9 cellular contexts compared by ENCODE assay signal in genomic region chr1:42962641-42963377, GRCh38. TPM values are rescaled to one million over a fixed set of nuclear protein-coding genes. Genes with fewer than 3 reads are reported as not detected.
DNase-seq lines count a peak whose midpoint lies in the region; FAIRE-seq and TF ChIP-seq lines count a peak whose summit lies in the region.
"Had no signal": no experiment of that assay in that cellular context is flagged by ENCODE, and none has a peak within 500 bp of the region (broad histone marks: within the 10 kb centered on the region; RNA-seq: fewer than 3 reads in every experiment).

No MANE protein-coding gene starts in this region.

- peak overlapping the region in 1 of 7 donors; percentile 65 for H3K4me3 Mint-ChIP-seq in CD8-positive, alpha-beta memory T cell
- peak overlapping the region; percentile 52 for H3K4me3 Mint-ChIP-seq in astrocyte (ENCODE audit: unreplicated experiment)
- H3K4me3 Mint-ChIP-seq: central memory CD8-positive, alpha-beta T cell had no signal

- H2AFZ ChIP-seq in astrocyte (ENCODE audit: low read depth, low read length) (no peak overlapping the region), SK-N-SH (ENCODE audit: low read depth) (no peak overlapping the region)

- H3K27ac Mint-ChIP-seq in CD8-positive, alpha-beta memory T cell, result no peak overlapping the region
- H3K27ac Mint-ChIP-seq in astrocyte (ENCODE audit: unreplicated experiment), result peak overlapping the region; percentile 91

- H3K4me2 ChIP-seq in astrocyte (ENCODE audit: low read length) (peak overlapping the region; percentile 66), SK-N-SH (no peak overlapping the region)

- FAIRE-seq in astrocyte (lab: Jason Lieb, UNC), result no peak

- no peak for TF ChIP-seq RAD21 in SK-N-SH (IDR thresholded peaks at IDR 0.05; ENCODE audit: low read length)

- H3F3A ChIP-seq in SK-N-SH (replicated peaks; ENCODE audit: insufficient read depth), result peaks cover 31% of the 10 kb centered on the region

- POLR2A ChIA-PET in CD8-positive, alpha-beta memory T cell (lab: Charles Lee), result no interaction called here
- POLR2A ChIA-PET in SK-N-SH (lab: Yijun Ruan, JAX), result no interaction called here

- H3K27ac ChIP-seq in CD8-positive, alpha-beta memory T cell (ENCODE audit: low read depth, low read length), result peak overlapping the region; percentile 84
- peak overlapping the region; percentile 78 for H3K27ac ChIP-seq in astrocyte (ENCODE audit: low read depth, low read length)
- peak overlapping the region in 1 of 2 experiments; percentile 12; a peak in 1 of 4 replicates for H3K27ac ChIP-seq in SK-N-SH (ENCODE audit: low read depth in 2 of 2, low read length in 1 of 2)

- peaks cover 0 to 2% (median 0%) of the 10 kb centered on the region in 3 donors for H3K36me3 Mint-ChIP-seq in CD8-positive, alpha-beta memory T cell
- H3K36me3 Mint-ChIP-seq in astrocyte (ENCODE audit: low read depth, unreplicated experiment), result peaks cover 2% of the 10 kb centered on the region

- H4K20me1 ChIP-seq in astrocyte (ENCODE audit: insufficient read depth, low read length), result peaks cover 1% of the 10 kb centered on the region
- no peaks in the 10 kb centered on the region for H4K20me1 ChIP-seq in SK-N-SH (ENCODE audit: insufficient read depth)

- WGBS in SK-N-SH (ENCODE audit: low lambda C conversion rate), result 84% methylated on average over 13 of the region's 13 CpGs

- H3K4me3 ChIP-seq in CD8-positive, alpha-beta memory T cell (ENCODE audit: low read length), result no peak overlapping the region
- no peak overlapping the region for H3K4me3 ChIP-seq in astrocyte (ENCODE audit: insufficient read depth, low read depth, low read length)
- no peak overlapping the region for H3K4me3 ChIP-seq in SK-N-SH (ENCODE audit: low read depth in 2 of 2, low read length in 1 of 2)

- peaks cover 0 to 2% of the 10 kb centered on the region in 2 donors for H3K27me3 Mint-ChIP-seq in CD8-positive, alpha-beta memory T cell
- no peaks in the 10 kb centered on the region for H3K27me3 Mint-ChIP-seq in astrocyte (ENCODE audit: low read depth, unreplicated experiment)
- H3K27me3 Mint-ChIP-seq: central memory CD8-positive, alpha-beta T cell had no signal

- peak overlapping the region; percentile 71 for H3K9ac ChIP-seq in astrocyte (ENCODE audit: low read length)
- H3K9ac ChIP-seq in SK-N-SH, result no peak overlapping the region

- no peaks in the 10 kb centered on the region for H3K9me3 Mint-ChIP-seq in CD8-positive, alpha-beta memory T cell
- H3K9me3 Mint-ChIP-seq in astrocyte (ENCODE audit: unreplicated experiment), result no peaks in the 10 kb centered on the region
- H3K9me3 Mint-ChIP-seq: central memory CD8-positive, alpha-beta T cell had no signal

- peaks cover 24 to 27% (median 24%) of the 10 kb centered on the region in 3 donors for H3K4me1 Mint-ChIP-seq in CD8-positive, alpha-beta memory T cell
- H3K4me1 Mint-ChIP-seq in astrocyte (ENCODE audit: low read depth, unreplicated experiment), result peaks cover 44% of the 10 kb centered on the region

- peak in 1 of 5 donors; percentile 14 for DNase-seq in CD8-positive, alpha-beta memory T cell
- DNase-seq in NCI-H146 treated with DMSO at 0.1 percent for 48 hours (lab: John Stamatoyannopoulos, UW; ENCODE audit: unreplicated experiment), result peak; percentile 73
- peak; percentile 57 for DNase-seq in astrocyte (ENCODE audit: low read depth)
- peak; percentile 55 for DNase-seq in medulla oblongata (ENCODE audit: extremely low spot score)
- DNase-seq in D341Med (ENCODE audit: low spot score), result no peak
- DNase-seq in NOMO-1 treated with dmso at 0.1 percent for 144 hours (lab: John Stamatoyannopoulos, UW; ENCODE audit: unreplicated experiment), result no peak
- DNase-seq in NCI-H1930 (lab: John Stamatoyannopoulos, UW), result no peak
- no peak for DNase-seq in SK-N-SH

- no peaks in the 10 kb centered on the region for H3K36me3 ChIP-seq in CD8-positive, alpha-beta memory T cell (ENCODE audit: insufficient read depth, low read length)
- no peaks in the 10 kb centered on the region for H3K36me3 ChIP-seq in astrocyte (ENCODE audit: insufficient read depth, low read length)
- H3K36me3 ChIP-seq in SK-N-SH (replicated peaks in 1 of 2; ENCODE audit: control insufficient read depth in 1 of 2, insufficient read depth in 2 of 2, low read length in 1 of 2), result no peaks in the 10 kb centered on the region

- H3K27me3 ChIP-seq in CD8-positive, alpha-beta memory T cell (ENCODE audit: insufficient read depth, low read length, poor library complexity, severe bottlenecking), result no peaks in the 10 kb centered on the region
- no peaks in the 10 kb centered on the region for H3K27me3 ChIP-seq in astrocyte (ENCODE audit: insufficient read depth, low read length)
- H3K27me3 ChIP-seq in SK-N-SH (ENCODE audit: insufficient read depth), result no peaks in the 10 kb centered on the region

- H3K4me1 ChIP-seq in CD8-positive, alpha-beta memory T cell (ENCODE audit: insufficient read depth, low read length), result peaks cover 11% of the 10 kb centered on the region
- peaks cover 32% of the 10 kb centered on the region for H3K4me1 ChIP-seq in astrocyte (ENCODE audit: insufficient read depth, low read length)
- H3K4me1 ChIP-seq in SK-N-SH (ENCODE audit: control insufficient read depth in 1 of 2, insufficient read depth in 2 of 2, low read depth in 1 of 2, low read length in 1 of 2), result peaks cover 16 to 21% of the 10 kb centered on the region in 2 experiments

- H3K79me2 ChIP-seq in astrocyte (ENCODE audit: insufficient read depth, low read length), result peaks cover 26% of the 10 kb centered on the region
- H3K79me2 ChIP-seq in SK-N-SH (ENCODE audit: insufficient read depth), result peaks cover 9% of the 10 kb centered on the region; the same call in 1 of the 2 replicates

- H3K9me2 ChIP-seq in SK-N-SH, result no peaks in the 10 kb centered on the region

- no peaks in the 10 kb centered on the region for H3K9me3 ChIP-seq in CD8-positive, alpha-beta memory T cell (ENCODE audit: low read length)
- H3K9me3 ChIP-seq in astrocyte (ENCODE audit: insufficient read depth, low read depth, low read length), result no peaks in the 10 kb centered on the region
- H3K9me3 ChIP-seq in SK-N-SH, result no peaks in the 10 kb centered on the region

- TF ChIP-seq EP300 in SK-N-SH (IDR thresholded peaks at IDR 0.05; ENCODE audit: borderline replicate concordance in 1 of 2, low read depth in 1 of 2, low read length in 1 of 2), result no peak

- CTCF ChIA-PET in CD8-positive, alpha-beta memory T cell (lab: Charles Lee), result interaction anchor here (1.1 to 1.5 kb wide), 3 partner anchors 40 to 111 kb away, joined by 3 to 4 read pairs (median 3); no protein-coding TSS in a partner anchor
- CTCF ChIA-PET in SK-N-SH (lab: Yijun Ruan, JAX), result interaction anchor here (0.5 to 2.7 kb wide), 5 partner anchors 12 to 111 kb away, joined by 3 to 14 read pairs (median 3); no protein-coding TSS in a partner anchor

- TF ChIP-seq CTCF in astrocyte (IDR thresholded peaks at IDR 0.05; ENCODE audit: insufficient read depth, low read depth, low read length), result no peak
- no peak for TF ChIP-seq CTCF in SK-N-SH (IDR thresholded peaks at IDR 0.05)

TF ChIP-seq in SK-N-SH, 30 proteins besides CTCF, POLR2A, EP300 and RAD21 (continues in another document):
- no peak for TF ChIP-seq MXI1 (IDR thresholded peaks at IDR 0.05; ENCODE audit: low read depth, low read length)
- no peak for TF ChIP-seq USF2 (IDR thresholded peaks at IDR 0.05; ENCODE audit: borderline replicate concordance, low read depth, low read length)
- no peak for TF ChIP-seq FOXM1 (IDR thresholded peaks at IDR 0.05; ENCODE audit: low read depth)
- TF ChIP-seq GATA2 (CRISPR knock-in tag; IDR thresholded peaks at IDR 0.05), result no peak
- no peak for TF ChIP-seq SMC3 (IDR thresholded peaks at IDR 0.05; ENCODE audit: low read depth, low read length)
- TF ChIP-seq FOSL2 (IDR thresholded peaks at IDR 0.05; ENCODE audit: borderline replicate concordance, low read depth), result no peak
- TF ChIP-seq USF1 (IDR thresholded peaks at IDR 0.05; ENCODE audit: borderline replicate concordance, low read depth), result no peak

RNA-seq across cellular contexts. Expression of gene SLC2A1, which starts 4.1 kb away (rescaled TPM):
- total RNA-seq in CD8-positive, alpha-beta memory T cell, result 100 to 1,000 TPM; 103 to 108 TPM
- 42.6 TPM for polyA plus RNA-seq in CD8-positive, alpha-beta memory T cell
- 506 and 521 TPM in 2 replicates for total RNA-seq in astrocyte
- polyA plus RNA-seq in SK-N-SH (2012; rRNA removed), result 50.5 and 63.8 TPM in 2 replicates
- 26.8 and 43.4 TPM in 2 replicates for polyA plus RNA-seq in SK-N-SH (2012; cell fraction: cytosol; rRNA removed)
- polyA plus RNA-seq in SK-N-SH (2012; cell fraction: nucleus; rRNA removed), result 110 and 122 TPM in 2 replicates

Comparison
In these comparisons a context has a peak if more than half of its experiments do, and no peak if none do; other contexts are left out.
1. DNase-seq: peak in NCI-H146 treated with DMSO at 0.1 percent for 48 hours (single experiment), astrocyte (single experiment) and medulla oblongata (single experiment); none in D341Med (single experiment), NOMO-1 treated with dmso at 0.1 percent for 144 hours (single experiment), NCI-H1930 (0 of 2) and SK-N-SH (single experiment).